1 cellular context compared by ENCODE assay signal in genomic region chr1:36149237-36149972, GRCh38.
TF ChIP-seq lines count a peak whose summit lies in the region.

TSS of gene TRAPPC3 (minus strand) at chr1:36149486. CDS start at chr1:36149378, 108 bp downstream.

TF ChIP-seq in HEK293, 187 proteins besides CTCF, POLR2A, EP300 and RAD21 (continued from another document):
- TF ChIP-seq ATF2 (tag by site-specific recombination; IDR thresholded peaks at IDR 0.05; ENCODE audit: low read depth) (no peak), ZNF140 (tag by site-specific recombination; IDR thresholded peaks at IDR 0.05) (no peak), ZNF792 (tag by site-specific recombination; IDR thresholded peaks at IDR 0.05) (no peak), ZNF324 (tag by site-specific recombination; IDR thresholded peaks at IDR 0.05) (peak; percentile 40; the same call in 1 of the 2 replicates)
